Comparison of ENCODE assay signal across 8 cellular contexts in genomic region chr19:13865578-13866462, GRCh38. TPM values are rescaled to one million over a fixed set of nuclear protein-coding genes. Genes with fewer than 3 reads are reported as not detected.
A peak's percentile ranks its signal among the peaks of the same experiment; 100 is the strongest.
DNase-seq lines count a peak whose midpoint lies in the region; ATAC-seq, FAIRE-seq and TF ChIP-seq lines count a peak whose summit lies in the region.

No MANE protein-coding gene starts in this region.

- no peaks in the 10 kb centered on the region for H3K36me3 ChIP-seq in GM23338 (ENCODE audit: insufficient read depth)
- H3K36me3 ChIP-seq in HepG2 (replicated peaks in 1 of 2; ENCODE audit: control insufficient read depth in 1 of 2, insufficient read depth in 2 of 2, low read length in 2 of 2), result no peaks in the 10 kb centered on the region
- no peaks in the 10 kb centered on the region for H3K36me3 ChIP-seq in tibial artery

- intact Hi-C loops in HepG2 (cut with micrococcal nuclease; ENCODE audit: unreplicated experiment) (no loop called here), tibial artery (cut with DNase I; ENCODE audit: low total_unique reads) (no loop called here)

- H3K9ac ChIP-seq in HepG2 (ENCODE audit: insufficient read depth, low read depth, low read length), result peak overlapping the region; percentile 49; the same call in 1 of the 2 replicates

- H2AFZ ChIP-seq in GM23338 (peak overlapping the region; percentile 81), HepG2 (ENCODE audit: low read length) (no peak overlapping the region)

- DNase-seq in AG09309 (ENCODE audit: low read depth), result no peak
- DNase-seq in GM23338 (ENCODE audit: low spot score), result no peak
- no peak for DNase-seq in HepG2 (ENCODE audit: low spot score)
- no peak for DNase-seq in tibial artery
- no peak for DNase-seq in AML-193 (lab: John Stamatoyannopoulos, UW)
- DNase-seq in NCI-H2107 (lab: John Stamatoyannopoulos, UW), result no peak

- peaks cover 75% of the 10 kb centered on the region for H3K27me3 Mint-ChIP-seq in GM23338 (ENCODE audit: insufficient read depth, low read depth, poor library complexity)

- TF ChIP-seq EP300 in HepG2 (IDR thresholded peaks at IDR 0.05; ENCODE audit: low read depth in 2 of 2, low read length in 2 of 2) (no peak), HepG2 (CRISPR knock-in tag; IDR thresholded peaks at IDR 0.05; ENCODE audit: borderline replicate concordance) (no peak)

- H3K27me3 ChIP-seq in GM23338 (ENCODE audit: insufficient read depth) (peaks cover 79% of the 10 kb centered on the region), HepG2 (ENCODE audit: control insufficient read depth in 1 of 2, insufficient read depth in 2 of 2, low read length in 2 of 2) (peaks cover 0 to 9% of the 10 kb centered on the region in 2 experiments; a peak in 1 of 5 replicates), tibial artery (peaks cover 0 to 3% of the 10 kb centered on the region in 2 donors)

- CTCF ChIA-PET in HepG2 (lab: Yijun Ruan, JAX; ENCODE audit: low intra/inter-chr PET ratio, low total read pairs), result no interaction called here

- no peak for TF ChIP-seq RAD21 in HepG2 (CRISPR knock-in tag; IDR thresholded peaks at IDR 0.05)

- H3K4me3 ChIP-seq in AG09309 (ENCODE audit: control insufficient read depth, low read depth, low read length) (peak overlapping the region; percentile 58), GM23338 (peak overlapping the region; percentile 60), HepG2 (replicated peaks in 1 of 3; ENCODE audit: insufficient read depth in 1 of 3, low read depth in 2 of 3, low read length in 3 of 3) (peak overlapping the region; percentile 69 to 71 (median 70)), tibial artery (peak overlapping the region; percentile 62 to 71)

- POLR2A ChIA-PET in HepG2 (lab: Yijun Ruan, JAX), result interaction anchor here (1.0 kb wide), 1 partner anchor 7 kb away, joined by 3 read pairs; no protein-coding TSS in a partner anchor

- WGBS in HepG2 (ENCODE audit: low lambda C conversion rate), result 11% methylated on average over 16 of the region's 81 CpGs

- ATAC-seq in GM23338 (peak; percentile 9; the same call in 2 of the 3 replicates), HepG2 (no peak), GM21367 (IDR thresholded peaks at IDR 0.05; ENCODE audit: unreplicated experiment) (no peak)

- H3K4me2 ChIP-seq in GM23338 (peak overlapping the region; percentile 82), HepG2 (ENCODE audit: low read depth, low read length) (peak overlapping the region; percentile 70)

- no peaks in the 10 kb centered on the region for H3K9me3 ChIP-seq in HepG2 (ENCODE audit: low read length)
- H3K9me3 ChIP-seq in tibial artery, result no peaks in the 10 kb centered on the region

- in situ Hi-C loops in HepG2 (cut with HindIII; ENCODE audit: extremely low pct_ligation_motif_present, low pct_unique_long_range_greater_than_20kb), result no loop called here

- H4K20me1 ChIP-seq in GM23338 (replicated peaks; ENCODE audit: insufficient read depth) (no peaks in the 10 kb centered on the region), HepG2 (ENCODE audit: insufficient read depth, low read length) (no peaks in the 10 kb centered on the region)

- H3K4me1 ChIP-seq in GM23338 (ENCODE audit: insufficient read depth) (peaks cover 10% of the 10 kb centered on the region), HepG2 (ENCODE audit: insufficient read depth, low read length) (peaks cover 34% of the 10 kb centered on the region), tibial artery (peaks cover 0 to 39% (median 19%) of the 10 kb centered on the region in 4 donors)

- H3K27ac Mint-ChIP-seq in GM23338, result no peak overlapping the region

- TF ChIP-seq POLR2A in HepG2 (IDR thresholded peaks at IDR 0.05; ENCODE audit: insufficient read depth in 1 of 2, low read depth in 2 of 2, low read length in 2 of 2), result no peak

- H3K79me2 ChIP-seq in GM23338 (replicated peaks; ENCODE audit: insufficient read depth) (no peaks in the 10 kb centered on the region), HepG2 (ENCODE audit: insufficient read depth, low read length) (no peaks in the 10 kb centered on the region)

- TF ChIP-seq CTCF in AG09309 (IDR thresholded peaks at IDR 0.05; ENCODE audit: control insufficient read depth, insufficient read depth, low read depth, low read length, missing control alignments), result no peak
- TF ChIP-seq CTCF in GM23338 (conservative IDR thresholded peaks at IDR 0.05; ENCODE audit: low read depth in 2 of 2), result no peak
- no peak for TF ChIP-seq CTCF in HepG2 (CRISPR knock-in tag; IDR thresholded peaks at IDR 0.05)
- no peak for TF ChIP-seq CTCF in tibial artery (IDR thresholded peaks at IDR 0.05)

- no peaks in the 10 kb centered on the region for H3K9me2 ChIP-seq in GM23338 (ENCODE audit: insufficient read depth)

- H3K9me3 Mint-ChIP-seq in GM23338, result no peaks in the 10 kb centered on the region; the same call in 2 of the 3 replicates

- H3K27ac ChIP-seq in GM23338 (ENCODE audit: low read depth) (no peak overlapping the region), angular gyrus (ENCODE audit: low read depth, low read length) (peak overlapping the region; percentile 40), HepG2 (ENCODE audit: extremely low read length, insufficient read depth, low read length) (no peak overlapping the region), tibial artery (peak overlapping the region; percentile 41 to 69)

- H3K36me3 Mint-ChIP-seq in GM23338 (ENCODE audit: low read depth), result no peaks in the 10 kb centered on the region; the same call in 2 of the 3 replicates

- no peak for FAIRE-seq in HepG2 (lab: Jason Lieb, UNC)

- peaks cover 15% of the 10 kb centered on the region for H3K4me1 Mint-ChIP-seq in GM23338

- peak overlapping the region; percentile 61 for H3K4me3 Mint-ChIP-seq in GM23338

- no TSS peak for BruUV-seq in HepG2 (replicated peaks; lab: Mats Ljungman, UMichigan)

- peaks cover 25% of the 10 kb centered on the region for H3F3A ChIP-seq in GM23338 (replicated peaks; ENCODE audit: low read depth)

RNA-seq across cellular contexts. Expression of gene NANOS3, which starts 11.1 kb away (rescaled TPM):
- not detected in 2 replicates for total RNA-seq in GM23338 (2014; rRNA removed; shearing (Covaris generic))
- polyA plus RNA-seq in GM23338 (2016; fragmentation: Nextera tagmentation; extraction: Ambion mirVana) (not detected in 2 replicates), HepG2 (2011; rRNA removed) (0.21 TPM in 1 of 2 replicates, not detected in the other)
- not detected in 2 replicates for total RNA-seq in HepG2 (2016; rRNA removed; fragmentation: Illumina TruSeq; extraction: Trizol)
- total RNA-seq in HepG2 (2016; cell fraction: cytosol; rRNA removed; fragmentation: Illumina TruSeq; extraction: Trizol; ENCODE audit: low read depth), result not detected in 2 replicates
- not detected in 2 replicates for total RNA-seq in HepG2 (2016; cell fraction: insoluble cytoplasmic fraction; rRNA removed; fragmentation: Illumina TruSeq; extraction: Trizol)
- not detected in 2 replicates for total RNA-seq in HepG2 (2016; cell fraction: membrane; rRNA removed; fragmentation: Illumina TruSeq; extraction: Trizol)
- total RNA-seq in HepG2 (2016; cell fraction: nucleus; rRNA removed; fragmentation: Illumina TruSeq; extraction: Trizol), result not detected in 2 replicates
- not detected in 2 replicates for polyA plus RNA-seq in HepG2 (2011; cell fraction: cytosol; rRNA removed)
- 1.1 and 1.8 TPM in 2 replicates for polyA plus RNA-seq in HepG2 (2011; cell fraction: nucleus; rRNA removed)
- 1.1 TPM in 1 of 2 replicates, not detected in the other for polyA plus RNA-seq in HepG2 (2012)
- not detected in 2 replicates for polyA plus RNA-seq in HepG2 (2016; cell fraction: cytosol; fragmentation: Illumina TruSeq; extraction: Trizol; ENCODE audit: low read depth)
- not detected in 2 replicates for polyA plus RNA-seq in HepG2 (2016; cell fraction: insoluble cytoplasmic fraction; fragmentation: Illumina TruSeq; extraction: Trizol; ENCODE audit: low read depth)
- not detected in 2 replicates for polyA plus RNA-seq in HepG2 (2016; cell fraction: membrane; fragmentation: Illumina TruSeq; extraction: Trizol; ENCODE audit: low read depth)
- not detected in 2 replicates for polyA plus RNA-seq in HepG2 (2016; cell fraction: nucleus; fragmentation: Illumina TruSeq; extraction: Trizol; ENCODE audit: insufficient read depth, low read depth)
- not detected in 2 replicates for polyA minus RNA-seq in HepG2 (2011; rRNA and poly(A)+ RNA removed; ENCODE audit: low replicate concordance)
- not detected in 2 replicates for polyA minus RNA-seq in HepG2 (2011; cell fraction: cytosol; rRNA and poly(A)+ RNA removed)
- polyA minus RNA-seq in HepG2 (2011; cell fraction: nucleus; rRNA and poly(A)+ RNA removed), result not detected in 2 replicates

RNA-seq across cellular contexts. Expression of gene BRME1, which starts 40.1 kb away (rescaled TPM):
- 3.7 and 4.0 TPM in 2 replicates for total RNA-seq in GM23338 (2014; rRNA removed; shearing (Covaris generic))
- polyA plus RNA-seq in GM23338 (2016; fragmentation: Nextera tagmentation; extraction: Ambion mirVana) (3.9 and 4.7 TPM in 2 replicates), HepG2 (2011; rRNA removed) (0.74 and 0.91 TPM in 2 replicates)
- 0.84 and 1.5 TPM in 2 replicates for total RNA-seq in HepG2 (2016; rRNA removed; fragmentation: Illumina TruSeq; extraction: Trizol)
- 0.35 and 0.40 TPM in 2 replicates for total RNA-seq in HepG2 (2016; cell fraction: cytosol; rRNA removed; fragmentation: Illumina TruSeq; extraction: Trizol; ENCODE audit: low read depth)
- 1.1 TPM in 2 replicates for total RNA-seq in HepG2 (2016; cell fraction: insoluble cytoplasmic fraction; rRNA removed; fragmentation: Illumina TruSeq; extraction: Trizol)
- 0.25 and 0.69 TPM in 2 replicates for total RNA-seq in HepG2 (2016; cell fraction: membrane; rRNA removed; fragmentation: Illumina TruSeq; extraction: Trizol)
- total RNA-seq in HepG2 (2016; cell fraction: nucleus; rRNA removed; fragmentation: Illumina TruSeq; extraction: Trizol), result 1.2 and 1.3 TPM in 2 replicates
- polyA plus RNA-seq in HepG2 (2011; cell fraction: cytosol; rRNA removed), result 0.55 and 0.72 TPM in 2 replicates
- polyA plus RNA-seq in HepG2 (2011; cell fraction: nucleus; rRNA removed), result 5.7 and 8.2 TPM in 2 replicates
- polyA plus RNA-seq in HepG2 (2012), result 1.3 and 1.8 TPM in 2 replicates
- polyA plus RNA-seq in HepG2 (2016; cell fraction: cytosol; fragmentation: Illumina TruSeq; extraction: Trizol; ENCODE audit: low read depth), result 0.09 TPM in 1 of 2 replicates, not detected in the other
- 1.1 and 1.8 TPM in 2 replicates for polyA plus RNA-seq in HepG2 (2016; cell fraction: insoluble cytoplasmic fraction; fragmentation: Illumina TruSeq; extraction: Trizol; ENCODE audit: low read depth)
- polyA plus RNA-seq in HepG2 (2016; cell fraction: membrane; fragmentation: Illumina TruSeq; extraction: Trizol; ENCODE audit: low read depth), result 0.23 and 0.31 TPM in 2 replicates
- polyA plus RNA-seq in HepG2 (2016; cell fraction: nucleus; fragmentation: Illumina TruSeq; extraction: Trizol; ENCODE audit: insufficient read depth, low read depth), result 5.8 and 5.9 TPM in 2 replicates
- polyA minus RNA-seq in HepG2 (2011; rRNA and poly(A)+ RNA removed; ENCODE audit: low replicate concordance), result 1.2 and 5.8 TPM in 2 replicates
- polyA minus RNA-seq in HepG2 (2011; cell fraction: cytosol; rRNA and poly(A)+ RNA removed), result 1.3 TPM in 1 of 2 replicates, not detected in the other
- 2.2 and 2.4 TPM in 2 replicates for polyA minus RNA-seq in HepG2 (2011; cell fraction: nucleus; rRNA and poly(A)+ RNA removed)

RNA-seq across cellular contexts. Expression of gene CC2D1A, which starts 40.2 kb away (rescaled TPM):
- total RNA-seq in GM23338 (2014; rRNA removed; shearing (Covaris generic)), result 27.3 and 39.7 TPM in 2 replicates
- polyA plus RNA-seq in GM23338 (2016; fragmentation: Nextera tagmentation; extraction: Ambion mirVana) (21.7 and 23.1 TPM in 2 replicates), HepG2 (2011; rRNA removed) (11.5 and 17.0 TPM in 2 replicates)
- total RNA-seq in HepG2 (2016; rRNA removed; fragmentation: Illumina TruSeq; extraction: Trizol), result 6.4 and 9.7 TPM in 2 replicates
- 5.0 and 5.7 TPM in 2 replicates for total RNA-seq in HepG2 (2016; cell fraction: cytosol; rRNA removed; fragmentation: Illumina TruSeq; extraction: Trizol; ENCODE audit: low read depth)
- total RNA-seq in HepG2 (2016; cell fraction: insoluble cytoplasmic fraction; rRNA removed; fragmentation: Illumina TruSeq; extraction: Trizol), result 4.7 and 10.2 TPM in 2 replicates
- total RNA-seq in HepG2 (2016; cell fraction: membrane; rRNA removed; fragmentation: Illumina TruSeq; extraction: Trizol), result 5.3 and 5.8 TPM in 2 replicates
- 9.4 and 12.9 TPM in 2 replicates for total RNA-seq in HepG2 (2016; cell fraction: nucleus; rRNA removed; fragmentation: Illumina TruSeq; extraction: Trizol)
- 4.6 and 5.8 TPM in 2 replicates for polyA plus RNA-seq in HepG2 (2011; cell fraction: cytosol; rRNA removed)
- polyA plus RNA-seq in HepG2 (2011; cell fraction: nucleus; rRNA removed), result 100 and 116 TPM in 2 replicates
- polyA plus RNA-seq in HepG2 (2012), result 16.4 and 23.4 TPM in 2 replicates
- polyA plus RNA-seq in HepG2 (2016; cell fraction: cytosol; fragmentation: Illumina TruSeq; extraction: Trizol; ENCODE audit: low read depth), result 1.2 and 1.8 TPM in 2 replicates
- polyA plus RNA-seq in HepG2 (2016; cell fraction: insoluble cytoplasmic fraction; fragmentation: Illumina TruSeq; extraction: Trizol; ENCODE audit: low read depth), result 9.0 and 11.9 TPM in 2 replicates
- 2.8 and 3.2 TPM in 2 replicates for polyA plus RNA-seq in HepG2 (2016; cell fraction: membrane; fragmentation: Illumina TruSeq; extraction: Trizol; ENCODE audit: low read depth)
- polyA plus RNA-seq in HepG2 (2016; cell fraction: nucleus; fragmentation: Illumina TruSeq; extraction: Trizol; ENCODE audit: insufficient read depth, low read depth), result 55.9 and 56.2 TPM in 2 replicates
- polyA minus RNA-seq in HepG2 (2011; rRNA and poly(A)+ RNA removed; ENCODE audit: low replicate concordance), result 13.2 and 19.3 TPM in 2 replicates
- polyA minus RNA-seq in HepG2 (2011; cell fraction: cytosol; rRNA and poly(A)+ RNA removed), result 4.7 and 6.5 TPM in 2 replicates
- polyA minus RNA-seq in HepG2 (2011; cell fraction: nucleus; rRNA and poly(A)+ RNA removed), result 20.1 and 21.6 TPM in 2 replicates

Comparison
In these comparisons a context has a peak if more than half of its experiments do, and no peak if none do; other contexts are left out.
1. H3K27ac ChIP-seq: peak in angular gyrus (single experiment) and tibial artery (2 of 2); none in GM23338 (single experiment) and HepG2 (single experiment).
2. Peak in every context shown above with its lines, with median percentiles within 50 percentile points of each other: H3K4me3 ChIP-seq.